20 cellular contexts compared by ENCODE assay signal in genomic region chr11:95341246-95341645, GRCh38.
DNase-seq lines count a peak whose midpoint lies in the region; ATAC-seq, FAIRE-seq and TF ChIP-seq lines count a peak whose summit lies in the region.
"Had no signal": no experiment of that assay in that cellular context is flagged by ENCODE, and none has a peak within 500 bp of the region (broad histone marks: within the 10 kb centered on the region; RNA-seq: fewer than 3 reads in every experiment).

No MANE protein-coding gene starts in this region.

- H3K9me1 ChIP-seq in keratinocyte (ENCODE audit: control insufficient read depth, extremely low read depth, insufficient read depth, low read length) = peaks cover 3% of the 10 kb centered on the region

- TF ChIP-seq CTCF in keratinocyte (optimal IDR thresholded peaks at IDR 0.05 in 1 of 3, IDR thresholded peaks at IDR 0.05 in 1 of 3, conservative IDR thresholded peaks at IDR 0.05 in 1 of 3; ENCODE audit: extremely low read depth in 1 of 3, insufficient read depth in 2 of 3, low read length in 3 of 3) = no peak

- H3K4me2 ChIP-seq in keratinocyte (ENCODE audit: control insufficient read depth, extremely low read depth, insufficient read depth, low read depth, low read length) = peak overlapping the region; percentile 39

- no peak overlapping the region for H3K4me3 Mint-ChIP-seq in activated CD4-positive, alpha-beta T cell treated with anti-CD3 and anti-CD28 coated beads, Interleukin-2, amount 10 ng/mL, durations not matched to agents 7 days and 5 days
- H3K4me3 Mint-ChIP-seq: activated naive CD8-positive, alpha-beta T cell treated with anti-CD3 and anti-CD28 coated beads for 36 hours; activated T-cell treated with anti-CD3 and anti-CD28 coated beads, Interleukin-2, amount 50 U/mL, for 24 hours; HFFc6; natural killer cell had no signal

- H3K79me2 ChIP-seq in keratinocyte (ENCODE audit: control insufficient read depth, insufficient read depth, low read length) = no peaks in the 10 kb centered on the region

- peak overlapping the region; percentile 70 for H2AFZ ChIP-seq in keratinocyte (ENCODE audit: control insufficient read depth, low read length)

- peaks cover 33% of the 10 kb centered on the region for H3K4me1 Mint-ChIP-seq in activated CD4-positive, alpha-beta T cell treated with anti-CD3 and anti-CD28 coated beads, Interleukin-2, amount 10 ng/mL, durations not matched to agents 7 days and 5 days

- ATAC-seq in HG03135 (IDR thresholded peaks at IDR 0.05; ENCODE audit: unreplicated experiment) = no peak
- ATAC-seq: left lung, natural killer cell had no signal

- H3K36me3 ChIP-seq in keratinocyte (ENCODE audit: control insufficient read depth in 2 of 2, extremely low read depth in 1 of 2, insufficient read depth in 2 of 2, low read length in 2 of 2) = no peaks in the 10 kb centered on the region
- H3K36me3 ChIP-seq: left lung, right atrium auricular region, upper lobe of left lung had no signal

- CTCF ChIA-PET in activated CD4-positive, alpha-beta T cell treated with anti-CD3 and anti-CD28 coated beads, Interleukin-2, amount 10 ng/mL, durations not matched to agents 7 days and 5 days (lab: Charles Lee) = no interaction called here

- peaks cover 43% of the 10 kb centered on the region for H3K4me1 ChIP-seq in keratinocyte (ENCODE audit: control insufficient read depth, extremely low read depth, insufficient read depth, low read length)

- H3K27ac Mint-ChIP-seq in activated CD4-positive, alpha-beta T cell treated with anti-CD3 and anti-CD28 coated beads, Interleukin-2, amount 10 ng/mL, durations not matched to agents 7 days and 5 days = no peak overlapping the region
- H3K27ac Mint-ChIP-seq: activated naive CD8-positive, alpha-beta T cell treated with anti-CD3 and anti-CD28 coated beads for 36 hours; activated T-cell treated with anti-CD3 and anti-CD28 coated beads, Interleukin-2, amount 50 U/mL, for 24 hours; HFFc6; natural killer cell had no signal

- H3K27me3 Mint-ChIP-seq in activated CD4-positive, alpha-beta T cell treated with anti-CD3 and anti-CD28 coated beads, Interleukin-2, amount 10 ng/mL, durations not matched to agents 7 days and 5 days = no peaks in the 10 kb centered on the region
- H3K27me3 Mint-ChIP-seq: activated naive CD8-positive, alpha-beta T cell treated with anti-CD3 and anti-CD28 coated beads for 36 hours; activated T-cell treated with anti-CD3 and anti-CD28 coated beads, Interleukin-2, amount 50 U/mL, for 24 hours had no signal

- peaks cover 5% of the 10 kb centered on the region for H3K9me3 Mint-ChIP-seq in activated CD4-positive, alpha-beta T cell treated with anti-CD3 and anti-CD28 coated beads, Interleukin-2, amount 10 ng/mL, durations not matched to agents 7 days and 5 days
- H3K9me3 Mint-ChIP-seq: activated naive CD8-positive, alpha-beta T cell treated with anti-CD3 and anti-CD28 coated beads for 36 hours; activated T-cell treated with anti-CD3 and anti-CD28 coated beads, Interleukin-2, amount 50 U/mL, for 24 hours; natural killer cell had no signal

- peak; percentile 57 for FAIRE-seq in keratinocyte (lab: Jason Lieb, UNC)

- DNase-seq in DMS 273 (lab: John Stamatoyannopoulos, UW; ENCODE audit: unreplicated experiment) = peak; percentile 95
- peak; percentile 70 to 90 for DNase-seq in NCI-H524 (lab: John Stamatoyannopoulos, UW)
- DNase-seq in keratinocyte (ENCODE audit: low read depth, low spot score) = no peak
- peak; percentile 45 for DNase-seq in skeletal muscle cell (ENCODE audit: low read depth)
- DNase-seq in stimulated activated naive CD4-positive, alpha-beta T cell treated with Interleukin-2 at 50 U/mL for 16 hours (lab: John Stamatoyannopoulos, UW) = no peak
- no peak for DNase-seq in NOMO-1 treated with dmso at 0.1 percent for 144 hours (lab: John Stamatoyannopoulos, UW; ENCODE audit: unreplicated experiment)
- no peak for DNase-seq in activated CD4-positive, alpha-beta T cell treated with anti-CD3 and anti-CD28 coated beads, Interleukin-2, amount 10 ng/mL, durations not matched to agents 7 days and 5 days
- DNase-seq: activated naive CD8-positive, alpha-beta T cell treated with anti-CD3 and anti-CD28 coated beads for 36 hours; activated T-cell treated with anti-CD3 and anti-CD28 coated beads, Interleukin-2, amount 50 U/mL, for 24 hours; dermis blood vessel endothelial cell; GDM1; HFFc6; IMR-90; left lung; natural killer cell; SHP77 treated with DMSO at 0.1 percent for 48 hours; stimulated activated CD4-positive, alpha-beta T cell treated with anti-CD3 and anti-CD28 coated beads, Interleukin-4, amount 100 ng/mL, for 4 hours; upper lobe of left lung had no signal

- H3K36me3 Mint-ChIP-seq in activated CD4-positive, alpha-beta T cell treated with anti-CD3 and anti-CD28 coated beads, Interleukin-2, amount 10 ng/mL, durations not matched to agents 7 days and 5 days (ENCODE audit: low read depth) = no peaks in the 10 kb centered on the region
- H3K36me3 Mint-ChIP-seq: natural killer cell had no signal

- H3K9ac ChIP-seq in keratinocyte (ENCODE audit: control insufficient read depth, extremely low read depth, insufficient read depth, low read length) = no peak overlapping the region

- H3K9me3 ChIP-seq in keratinocyte (ENCODE audit: control insufficient read depth, low read depth, low read length) = no peaks in the 10 kb centered on the region
- H3K9me3 ChIP-seq: left lung, right atrium auricular region, upper lobe of left lung had no signal

- dilution Hi-C loops in keratinocyte (cut with MboI; ENCODE audit: extremely low pct_ligation_motif_present, low sequenced_read_pairs) = no loop called here

- no peaks in the 10 kb centered on the region for H4K20me1 ChIP-seq in keratinocyte (ENCODE audit: control insufficient read depth, extremely low read depth, insufficient read depth, low read length)

- POLR2A ChIA-PET in activated CD4-positive, alpha-beta T cell treated with anti-CD3 and anti-CD28 coated beads, Interleukin-2, amount 10 ng/mL, durations not matched to agents 7 days and 5 days (lab: Charles Lee) = no interaction called here

- no peak overlapping the region for H3K27ac ChIP-seq in keratinocyte (ENCODE audit: control insufficient read depth, insufficient read depth, low read length)
- H3K27ac ChIP-seq: left lung, right atrium auricular region had no signal

- no peaks in the 10 kb centered on the region for H3K27me3 ChIP-seq in keratinocyte (ENCODE audit: control insufficient read depth, extremely low read depth, insufficient read depth, low read length)
- H3K27me3 ChIP-seq: left lung, right atrium auricular region, upper lobe of left lung had no signal

- H3K4me3 ChIP-seq in keratinocyte (ENCODE audit: control insufficient read depth in 2 of 3, extremely low read depth in 1 of 3, insufficient read depth in 2 of 3, low read depth in 1 of 3, low read length in 3 of 3) = no peak overlapping the region
- no peak overlapping the region for H3K4me3 ChIP-seq in skeletal muscle cell (ENCODE audit: low read depth, low read length)
- H3K4me3 ChIP-seq: left lung, right atrium auricular region, upper lobe of left lung had no signal

Comparison
In these comparisons a context has a peak if more than half of its experiments do, and no peak if none do; other contexts are left out.
1. DNase-seq: peak in DMS 273 (single experiment), NCI-H524 (2 of 2) and skeletal muscle cell (single experiment); none in keratinocyte (single experiment), stimulated activated naive CD4-positive, alpha-beta T cell treated with Interleukin-2 at 50 U/mL for 16 hours (single experiment), NOMO-1 treated with dmso at 0.1 percent for 144 hours (single experiment) and activated CD4-positive, alpha-beta T cell treated with anti-CD3 and anti-CD28 coated beads, Interleukin-2, amount 10 ng/mL, durations not matched to agents 7 days and 5 days (single experiment).